In the genomic region with DNA sequence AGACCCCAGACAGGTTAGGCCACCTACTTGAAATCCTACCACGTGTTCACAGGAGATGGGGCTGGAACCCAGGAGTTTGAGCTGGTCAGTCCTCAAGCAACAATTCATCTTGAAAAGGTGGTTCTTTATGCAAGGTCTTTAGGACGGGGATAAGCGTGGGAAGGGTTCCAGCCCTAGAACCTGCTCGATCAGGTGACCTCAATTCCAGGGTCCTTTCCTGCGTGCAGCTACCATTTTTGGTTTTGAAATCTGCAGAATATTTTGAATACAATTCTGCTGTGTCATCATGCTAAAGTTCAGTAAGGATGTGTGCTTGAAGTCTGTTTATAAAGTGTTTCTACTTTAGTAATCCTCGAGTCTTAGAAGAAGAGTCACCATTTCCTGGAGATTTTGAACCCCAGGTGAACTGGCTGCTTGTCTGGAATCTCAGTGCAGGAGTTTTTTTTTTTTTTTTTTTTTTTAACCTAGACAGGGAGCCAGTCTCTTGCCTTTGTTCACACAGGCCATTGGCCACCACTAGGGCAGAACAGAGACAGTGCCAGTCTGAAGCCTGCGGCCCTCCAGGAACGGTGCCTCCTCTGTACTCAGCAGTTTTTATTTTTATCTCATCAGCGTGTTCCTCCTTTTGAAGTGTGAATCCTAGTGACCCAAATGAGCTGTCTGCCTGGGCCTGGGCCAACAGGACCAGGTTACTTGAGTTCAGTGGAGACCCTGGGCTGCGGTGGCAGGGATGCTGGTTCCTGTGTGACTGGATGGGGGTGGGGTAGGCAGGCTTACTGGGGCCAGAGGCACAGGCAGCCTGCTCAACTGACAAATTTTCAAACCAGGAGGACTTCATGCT, we compare ENCODE assay signal across 2 cellular contexts.
TF ChIP-seq lines count a peak whose summit lies in the region.

No MANE protein-coding gene starts in this region.

TF ChIP-seq in IMR-90, 13 proteins besides CTCF, POLR2A, EP300 and RAD21:
- TF ChIP-seq, protein P1, sequence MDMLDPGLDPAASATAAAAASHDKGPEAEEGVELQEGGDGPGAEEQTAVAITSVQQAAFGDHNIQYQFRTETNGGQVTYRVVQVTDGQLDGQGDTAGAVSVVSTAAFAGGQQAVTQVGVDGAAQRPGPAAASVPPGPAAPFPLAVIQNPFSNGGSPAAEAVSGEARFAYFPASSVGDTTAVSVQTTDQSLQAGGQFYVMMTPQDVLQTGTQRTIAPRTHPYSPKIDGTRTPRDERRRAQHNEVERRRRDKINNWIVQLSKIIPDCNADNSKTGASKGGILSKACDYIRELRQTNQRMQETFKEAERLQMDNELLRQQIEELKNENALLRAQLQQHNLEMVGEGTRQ (IDR thresholded peaks at IDR 0.05; ENCODE audit: low read depth, low read length), result peak; percentile 60; the same call in 1 of the 2 replicates
- peak; percentile 75 for TF ChIP-seq CEBPB (IDR thresholded peaks at IDR 0.05; ENCODE audit: low read depth, low read length)
- 0 out of 2 replicates have a peak, but pooled peaks have one; percentile 30 for TF ChIP-seq MAZ (IDR thresholded peaks at IDR 0.05; ENCODE audit: borderline replicate concordance, low read depth, low read length)
- peak; percentile 93 for TF ChIP-seq MAFK (IDR thresholded peaks at IDR 0.05; ENCODE audit: low read depth, low read length)
- TF ChIP-seq NFE2L2 (IDR thresholded peaks at IDR 0.05; ENCODE audit: low read depth, low read length), result peak; percentile 97
- no peak for TF ChIP-seq CHD1 (IDR thresholded peaks at IDR 0.05; ENCODE audit: low read depth, low read length)
- TF ChIP-seq RFX5 (IDR thresholded peaks at IDR 0.05; ENCODE audit: low read depth, low read length), result no peak
- TF ChIP-seq SMC3 (IDR thresholded peaks at IDR 0.05; ENCODE audit: low read depth, low read length), result 0 out of 2 replicates have a peak, but pooled peaks have one; percentile 8
- peak; percentile 13 for TF ChIP-seq RCOR1 (IDR thresholded peaks at IDR 0.05; ENCODE audit: insufficient replicate concordance, low read length)
- TF ChIP-seq FOS (IDR thresholded peaks at IDR 0.05; ENCODE audit: low read depth, low read length), result peak; percentile 77; the same call in 1 of the 2 replicates
- no peak for TF ChIP-seq MXI1 (IDR thresholded peaks at IDR 0.05; ENCODE audit: borderline replicate concordance, low read depth, low read length)
- peak; percentile 62 for TF ChIP-seq BHLHE40 (IDR thresholded peaks at IDR 0.05; ENCODE audit: low read depth, low read length)
- TF ChIP-seq, protein P2, sequence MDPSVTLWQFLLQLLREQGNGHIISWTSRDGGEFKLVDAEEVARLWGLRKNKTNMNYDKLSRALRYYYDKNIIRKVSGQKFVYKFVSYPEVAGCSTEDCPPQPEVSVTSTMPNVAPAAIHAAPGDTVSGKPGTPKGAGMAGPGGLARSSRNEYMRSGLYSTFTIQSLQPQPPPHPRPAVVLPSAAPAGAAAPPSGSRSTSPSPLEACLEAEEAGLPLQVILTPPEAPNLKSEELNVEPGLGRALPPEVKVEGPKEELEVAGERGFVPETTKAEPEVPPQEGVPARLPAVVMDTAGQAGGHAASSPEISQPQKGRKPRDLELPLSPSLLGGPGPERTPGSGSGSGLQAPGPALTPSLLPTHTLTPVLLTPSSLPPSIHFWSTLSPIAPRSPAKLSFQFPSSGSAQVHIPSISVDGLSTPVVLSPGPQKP (IDR thresholded peaks at IDR 0.05; ENCODE audit: borderline replicate concordance, low read depth, low read length), result no peak

TF ChIP-seq in K562, 482 proteins besides CTCF, POLR2A, EP300 and RAD21:
- TF ChIP-seq TOE1 (IDR thresholded peaks at IDR 0.05; ENCODE audit: borderline replicate concordance) (no peak), TOE1 (CRISPR knock-in tag; IDR thresholded peaks at IDR 0.05; ENCODE audit: borderline replicate concordance, low read depth) (no peak), NR2F6 (CRISPR knock-in tag; IDR thresholded peaks at IDR 0.05) (no peak), SMAD4 (CRISPR knock-in tag; conservative IDR thresholded peaks at IDR 0.05) (0 out of 2 replicates have a peak, but pooled peaks have one; percentile 21), HEY1 (CRISPR knock-in tag; IDR thresholded peaks at IDR 0.05; ENCODE audit: borderline replicate concordance) (no peak), MAFK (IDR thresholded peaks at IDR 0.05; ENCODE audit: low read length) (peak; percentile 60), ZNF232 (CRISPR knock-in tag; IDR thresholded peaks at IDR 0.05) (no peak), NFE2L1 (tag; IDR thresholded peaks at IDR 0.05; ENCODE audit: borderline replicate concordance, low read depth) (peak; percentile 78), HNRNPK (IDR thresholded peaks at IDR 0.05; ENCODE audit: low read depth, low read length, poor library complexity, severe bottlenecking) (no peak), L3MBTL2 (IDR thresholded peaks at IDR 0.05) (peak; percentile 46; the same call in 1 of the 2 replicates), NR2C2 (CRISPR knock-in tag; IDR thresholded peaks at IDR 0.05) (no peak), NR2C2 (tag; IDR thresholded peaks at IDR 0.05) (peak; percentile 53), ZNF316 (IDR thresholded peaks at IDR 0.05) (peak; percentile 92), C11orf30 (IDR thresholded peaks at IDR 0.05; ENCODE audit: low read depth) (peak; percentile 89), MAFG (tag; conservative IDR thresholded peaks at IDR 0.05) (peak; percentile 96), NFE2 (IDR thresholded peaks at IDR 0.05; ENCODE audit: low read depth) (peak; percentile 84), MAX (CRISPR knock-in tag; IDR thresholded peaks at IDR 0.05) (no peak), MAFF (IDR thresholded peaks at IDR 0.05; ENCODE audit: low read length) (peak; percentile 78), KLF6 (CRISPR knock-in tag; IDR thresholded peaks at IDR 0.05; ENCODE audit: borderline replicate concordance) (no peak), TARDBP (IDR thresholded peaks at IDR 0.05) (no peak), ETV6 (IDR thresholded peaks at IDR 0.05; ENCODE audit: borderline replicate concordance in 1 of 2, low read depth in 2 of 2, low read length in 1 of 2) (no peak), ETV6 (CRISPR knock-in tag; IDR thresholded peaks at IDR 0.05; ENCODE audit: borderline replicate concordance) (no peak)
- TF ChIP-seq, protein P3, sequence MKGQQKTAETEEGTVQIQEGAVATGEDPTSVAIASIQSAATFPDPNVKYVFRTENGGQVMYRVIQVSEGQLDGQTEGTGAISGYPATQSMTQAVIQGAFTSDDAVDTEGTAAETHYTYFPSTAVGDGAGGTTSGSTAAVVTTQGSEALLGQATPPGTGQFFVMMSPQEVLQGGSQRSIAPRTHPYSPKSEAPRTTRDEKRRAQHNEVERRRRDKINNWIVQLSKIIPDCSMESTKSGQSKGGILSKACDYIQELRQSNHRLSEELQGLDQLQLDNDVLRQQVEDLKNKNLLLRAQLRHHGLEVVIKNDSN (CRISPR knock-in tag; IDR thresholded peaks at IDR 0.05), result peak; percentile 13; the same call in 1 of the 2 replicates
- TF ChIP-seq, protein P4, sequence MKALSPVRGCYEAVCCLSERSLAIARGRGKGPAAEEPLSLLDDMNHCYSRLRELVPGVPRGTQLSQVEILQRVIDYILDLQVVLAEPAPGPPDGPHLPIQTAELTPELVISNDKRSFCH (CRISPR knock-in tag; IDR thresholded peaks at IDR 0.05), result no peak
- TF ChIP-seq, protein P4 (tag; IDR thresholded peaks at IDR 0.05), result no peak
